Comparison of ENCODE assay signal across 8 cellular contexts in the genomic region with DNA sequence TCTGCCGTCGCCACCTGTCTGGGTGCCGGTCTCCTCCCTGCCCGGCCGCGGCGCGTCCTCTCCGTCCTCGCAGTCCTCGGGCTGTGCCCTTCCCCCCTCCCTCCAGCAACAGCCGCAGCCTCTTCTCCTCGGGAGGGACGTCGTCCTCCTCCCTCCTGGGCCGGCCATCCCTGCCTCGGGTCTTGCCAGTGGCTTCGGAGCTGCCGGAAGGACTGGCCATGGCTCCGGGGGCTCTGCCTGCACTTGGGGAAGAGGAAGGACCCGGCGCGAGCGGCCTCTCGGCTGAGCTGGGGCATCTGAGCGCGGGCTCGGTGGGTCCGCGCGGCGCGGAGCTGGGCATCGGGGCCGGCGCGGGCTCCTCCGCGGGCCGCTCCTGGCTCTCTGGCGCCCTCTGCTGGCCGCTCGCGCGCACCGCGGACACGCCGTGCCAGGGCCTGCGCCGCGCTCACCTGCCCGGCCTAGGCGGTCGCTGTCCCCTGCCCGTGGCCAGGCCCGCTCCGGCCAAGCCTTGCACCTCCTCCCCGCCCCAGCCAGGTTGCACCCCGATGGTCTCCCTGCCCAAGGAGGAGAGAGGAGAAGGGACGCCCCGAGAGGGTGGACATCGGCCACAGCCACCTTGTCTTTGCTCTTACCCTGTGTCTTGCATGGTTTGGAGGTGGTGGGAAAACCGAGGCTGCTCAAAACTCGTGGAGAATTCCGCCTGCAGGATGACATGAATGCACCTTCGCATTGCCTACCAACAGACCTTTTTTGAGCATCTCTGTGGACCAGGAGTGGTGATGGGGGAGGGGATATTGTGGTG.
DNase-seq lines count a peak whose midpoint lies in the region; ATAC-seq and TF ChIP-seq lines count a peak whose summit lies in the region.
"Not testable (repeated sequence)": the region's sequence is repeated elsewhere in the genome, so short reads cannot be mapped to it uniquely, and the experiment has no call there.

No MANE protein-coding gene starts in this region.

- peak overlapping the region; percentile 65 for H3K4me2 ChIP-seq in osteoblast (ENCODE audit: insufficient read depth, low read length)

- peak overlapping the region; percentile 62 for H3K4me3 Mint-ChIP-seq in chondrocyte (ENCODE audit: unreplicated experiment)
- peak overlapping the region; percentile 54 for H3K4me3 Mint-ChIP-seq in stimulated activated effector memory CD8-positive, alpha-beta T cell treated with anti-CD3 and anti-CD28 coated beads, Interleukin-12 subunit alpha, Interleukin-12 subunit beta, amount 100 ng/mL, for 72 hours

- not testable (repeated sequence) for H3K27ac ChIP-seq in SJCRH30; osteoblast (ENCODE audit: low read depth, low read length)

- not testable (repeated sequence) for H3K79me2 ChIP-seq in osteoblast (ENCODE audit: insufficient read depth, low read length)

- not testable (repeated sequence) for H3K36me3 ChIP-seq in SJCRH30; osteoblast (ENCODE audit: insufficient read depth, low read length)

- TF ChIP-seq CTCF in chondrocyte (IDR thresholded peaks at IDR 0.05): peak; percentile 86
- not testable (repeated sequence) for TF ChIP-seq CTCF in osteoblast (IDR thresholded peaks at IDR 0.05; ENCODE audit: extremely low read depth, low read depth, low read length)

- not testable (repeated sequence) for H4K20me1 ChIP-seq in osteoblast (ENCODE audit: insufficient read depth, low read length)

- not testable (repeated sequence) for H3K9me3 Mint-ChIP-seq in chondrocyte (ENCODE audit: low read depth); stimulated activated effector memory CD8-positive, alpha-beta T cell treated with anti-CD3 and anti-CD28 coated beads, Interleukin-12 subunit alpha, Interleukin-12 subunit beta, amount 100 ng/mL, for 72 hours

- not testable (repeated sequence) for H3K9me3 ChIP-seq in SJCRH30 (replicated peaks); osteoblast (ENCODE audit: low read depth, low read length)

- not testable (repeated sequence) for H3K4me1 ChIP-seq in SJCRH30; osteoblast (ENCODE audit: insufficient read depth, low read length)

- not testable (repeated sequence) for H3K27me3 ChIP-seq in SJCRH30; osteoblast (ENCODE audit: insufficient read depth, low read length)

- peaks cover 38% of the 10 kb centered on the region for H3K27me3 Mint-ChIP-seq in chondrocyte (ENCODE audit: low read depth)

- not testable (repeated sequence) for H3K36me3 Mint-ChIP-seq in chondrocyte (ENCODE audit: low read depth); stimulated activated effector memory CD8-positive, alpha-beta T cell treated with anti-CD3 and anti-CD28 coated beads, Interleukin-12 subunit alpha, Interleukin-12 subunit beta, amount 100 ng/mL, for 72 hours

- peak; percentile 4 for DNase-seq in CD1c-positive myeloid dendritic cell (ENCODE audit: extremely low spot score)
- DNase-seq in SJCRH30: peak; percentile 19 to 28
- DNase-seq in activated T-cell treated with anti-CD3 and anti-CD28 coated beads, Interleukin-2, amount 50 U/mL, for 1 hour: peak; percentile 57
- not testable (repeated sequence) for DNase-seq in chondrocyte (ENCODE audit: low spot score)
- peak; percentile 76 for DNase-seq in osteoblast (ENCODE audit: insufficient read length, low spot score, missing footprints)
- DNase-seq in stimulated activated effector memory CD8-positive, alpha-beta T cell treated with anti-CD3 and anti-CD28 coated beads, Interleukin-12 subunit alpha, Interleukin-12 subunit beta, amount 100 ng/mL, for 72 hours (ENCODE audit: low spot score in 2 of 2): peak; percentile 45 to 71

- H3K27ac Mint-ChIP-seq in chondrocyte (ENCODE audit: unreplicated experiment); stimulated activated effector memory CD8-positive, alpha-beta T cell treated with anti-CD3 and anti-CD28 coated beads, Interleukin-12 subunit alpha, Interleukin-12 subunit beta, amount 100 ng/mL, for 72 hours: not testable (repeated sequence)

- H3K4me3 ChIP-seq in SJCRH30 (peak overlapping the region; percentile 59), iPS-11a (ENCODE audit: low read depth, low read length) (peak overlapping the region; percentile 49), osteoblast (ENCODE audit: insufficient read depth, low read length) (peak overlapping the region; percentile 53)

- peak overlapping the region; percentile 74 for H2AFZ ChIP-seq in osteoblast (ENCODE audit: low read length)

- ATAC-seq in HG02642 (IDR thresholded peaks at IDR 0.05; ENCODE audit: poor library complexity, unreplicated experiment): peak; percentile 45
- not testable (repeated sequence) for ATAC-seq in stimulated activated effector memory CD8-positive, alpha-beta T cell treated with anti-CD3 and anti-CD28 coated beads, Interleukin-12 subunit alpha, Interleukin-12 subunit beta, amount 100 ng/mL, for 72 hours

- H3K4me1 Mint-ChIP-seq in chondrocyte (ENCODE audit: low read depth); stimulated activated effector memory CD8-positive, alpha-beta T cell treated with anti-CD3 and anti-CD28 coated beads, Interleukin-12 subunit alpha, Interleukin-12 subunit beta, amount 100 ng/mL, for 72 hours: not testable (repeated sequence)
